Comparison of ENCODE assay signal across 2 cellular contexts in the genomic region with DNA sequence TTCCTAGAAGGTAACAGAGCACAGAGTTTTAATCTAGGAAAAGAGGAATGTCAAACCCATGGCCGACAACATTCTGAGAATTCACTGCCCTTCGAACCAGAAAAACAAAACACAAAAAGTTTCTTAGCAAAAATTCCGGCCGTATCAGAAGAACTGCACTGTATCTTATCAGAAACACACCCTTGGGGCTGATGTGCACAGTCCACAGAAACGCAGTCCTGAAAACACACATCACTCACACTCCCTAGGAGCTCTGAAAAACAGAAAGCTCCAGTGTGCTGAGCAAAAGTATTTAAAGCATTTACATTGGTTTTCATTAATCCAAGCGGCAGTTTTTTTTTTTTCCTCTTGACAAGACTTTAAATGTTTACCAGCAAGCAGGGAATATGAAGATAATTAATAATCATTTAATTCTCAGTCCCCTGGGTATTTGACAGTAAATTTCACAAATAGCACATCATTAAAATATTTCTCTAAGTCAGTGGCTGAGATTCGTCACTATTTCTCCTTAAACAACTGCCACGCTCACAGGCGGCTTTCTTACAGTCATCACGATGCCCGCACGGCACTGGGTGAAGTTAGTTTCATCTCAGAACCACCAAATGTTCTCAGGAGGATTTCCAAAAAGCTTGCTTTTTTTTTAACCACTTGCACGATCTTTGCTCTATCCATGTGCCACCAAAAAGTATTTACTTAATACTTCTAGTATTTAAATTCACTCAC.
TF ChIP-seq lines count a peak whose summit lies in the region.

No MANE protein-coding gene starts in this region.

TF ChIP-seq in HepG2, 621 proteins besides CTCF, POLR2A, EP300 and RAD21:
- TF ChIP-seq GFI1 (CRISPR knock-in tag; IDR thresholded peaks at IDR 0.05; ENCODE audit: borderline replicate concordance) (no peak), NFRKB (IDR thresholded peaks at IDR 0.05) (no peak), ZFX (CRISPR knock-in tag; IDR thresholded peaks at IDR 0.05; ENCODE audit: low read depth) (no peak), ZNF530 (CRISPR knock-in tag; IDR thresholded peaks at IDR 0.05; ENCODE audit: low read depth) (no peak), NFE2 (CRISPR knock-in tag; IDR thresholded peaks at IDR 0.05) (no peak), FOXC1 (CRISPR knock-in tag; IDR thresholded peaks at IDR 0.05; ENCODE audit: borderline replicate concordance) (no peak), ZNF644 (CRISPR knock-in tag; IDR thresholded peaks at IDR 0.05; ENCODE audit: low read depth) (no peak), ZNF816 (CRISPR knock-in tag; IDR thresholded peaks at IDR 0.05; ENCODE audit: borderline replicate concordance) (no peak), NAIF1 (CRISPR knock-in tag; IDR thresholded peaks at IDR 0.05; ENCODE audit: borderline replicate concordance) (no peak), SRF (IDR thresholded peaks at IDR 0.05; ENCODE audit: low read depth, low read length) (no peak), JDP2 (CRISPR knock-in tag; IDR thresholded peaks at IDR 0.05; ENCODE audit: borderline replicate concordance) (no peak), ZNF703 (CRISPR knock-in tag; IDR thresholded peaks at IDR 0.05; ENCODE audit: borderline replicate concordance) (no peak), SRSF4 (IDR thresholded peaks at IDR 0.05; ENCODE audit: low read depth, low read length, poor library complexity, severe bottlenecking) (no peak), TEAD2 (CRISPR knock-in tag; IDR thresholded peaks at IDR 0.05) (no peak)
- TF ChIP-seq, protein P1, sequence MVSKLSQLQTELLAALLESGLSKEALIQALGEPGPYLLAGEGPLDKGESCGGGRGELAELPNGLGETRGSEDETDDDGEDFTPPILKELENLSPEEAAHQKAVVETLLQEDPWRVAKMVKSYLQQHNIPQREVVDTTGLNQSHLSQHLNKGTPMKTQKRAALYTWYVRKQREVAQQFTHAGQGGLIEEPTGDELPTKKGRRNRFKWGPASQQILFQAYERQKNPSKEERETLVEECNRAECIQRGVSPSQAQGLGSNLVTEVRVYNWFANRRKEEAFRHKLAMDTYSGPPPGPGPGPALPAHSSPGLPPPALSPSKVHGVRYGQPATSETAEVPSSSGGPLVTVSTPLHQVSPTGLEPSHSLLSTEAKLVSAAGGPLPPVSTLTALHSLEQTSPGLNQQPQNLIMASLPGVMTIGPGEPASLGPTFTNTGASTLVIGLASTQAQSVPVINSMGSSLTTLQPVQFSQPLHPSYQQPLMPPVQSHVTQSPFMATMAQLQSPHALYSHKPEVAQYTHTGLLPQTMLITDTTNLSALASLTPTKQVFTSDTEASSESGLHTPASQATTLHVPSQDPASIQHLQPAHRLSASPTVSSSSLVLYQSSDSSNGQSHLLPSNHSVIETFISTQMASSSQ (IDR thresholded peaks at IDR 0.05; ENCODE audit: low read depth): no peak
- TF ChIP-seq, protein P1 (CRISPR knock-in tag; IDR thresholded peaks at IDR 0.05; ENCODE audit: borderline replicate concordance): no peak
- TF ChIP-seq, protein P2, sequence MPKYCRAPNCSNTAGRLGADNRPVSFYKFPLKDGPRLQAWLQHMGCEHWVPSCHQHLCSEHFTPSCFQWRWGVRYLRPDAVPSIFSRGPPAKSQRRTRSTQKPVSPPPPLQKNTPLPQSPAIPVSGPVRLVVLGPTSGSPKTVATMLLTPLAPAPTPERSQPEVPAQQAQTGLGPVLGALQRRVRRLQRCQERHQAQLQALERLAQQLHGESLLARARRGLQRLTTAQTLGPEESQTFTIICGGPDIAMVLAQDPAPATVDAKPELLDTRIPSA (CRISPR knock-in tag; IDR thresholded peaks at IDR 0.05; ENCODE audit: borderline replicate concordance): no peak
- TF ChIP-seq, protein P3, sequence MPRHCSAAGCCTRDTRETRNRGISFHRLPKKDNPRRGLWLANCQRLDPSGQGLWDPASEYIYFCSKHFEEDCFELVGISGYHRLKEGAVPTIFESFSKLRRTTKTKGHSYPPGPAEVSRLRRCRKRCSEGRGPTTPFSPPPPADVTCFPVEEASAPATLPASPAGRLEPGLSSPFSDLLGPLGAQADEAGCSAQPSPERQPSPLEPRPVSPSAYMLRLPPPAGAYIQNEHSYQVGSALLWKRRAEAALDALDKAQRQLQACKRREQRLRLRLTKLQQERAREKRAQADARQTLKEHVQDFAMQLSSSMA (CRISPR knock-in tag; IDR thresholded peaks at IDR 0.05): no peak
- TF ChIP-seq, protein P4, sequence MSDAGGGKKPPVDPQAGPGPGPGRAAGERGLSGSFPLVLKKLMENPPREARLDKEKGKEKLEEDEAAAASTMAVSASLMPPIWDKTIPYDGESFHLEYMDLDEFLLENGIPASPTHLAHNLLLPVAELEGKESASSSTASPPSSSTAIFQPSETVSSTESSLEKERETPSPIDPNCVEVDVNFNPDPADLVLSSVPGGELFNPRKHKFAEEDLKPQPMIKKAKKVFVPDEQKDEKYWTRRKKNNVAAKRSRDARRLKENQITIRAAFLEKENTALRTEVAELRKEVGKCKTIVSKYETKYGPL (CRISPR knock-in tag; IDR thresholded peaks at IDR 0.05): no peak

TF ChIP-seq in GM23338, 12 proteins besides CTCF, POLR2A, EP300 and RAD21:
- TF ChIP-seq EZH2 (IDR thresholded peaks at IDR 0.05; ENCODE audit: low read depth, unreplicated experiment) (no peak), CREB1 (CRISPR knock-in tag; IDR thresholded peaks at IDR 0.05; ENCODE audit: low read depth) (no peak), JUNB (IDR thresholded peaks at IDR 0.05; ENCODE audit: unreplicated experiment) (no peak), NANOG (IDR thresholded peaks at IDR 0.05; ENCODE audit: borderline replicate concordance) (no peak), STAT1 (IDR thresholded peaks at IDR 0.05; ENCODE audit: unreplicated experiment) (no peak), EZH2phosphoT487 (IDR thresholded peaks at IDR 0.05; ENCODE audit: unreplicated experiment) (no peak), ZNF114 (CRISPR knock-in tag; IDR thresholded peaks at IDR 0.05) (no peak)
- TF ChIP-seq, protein P5, sequence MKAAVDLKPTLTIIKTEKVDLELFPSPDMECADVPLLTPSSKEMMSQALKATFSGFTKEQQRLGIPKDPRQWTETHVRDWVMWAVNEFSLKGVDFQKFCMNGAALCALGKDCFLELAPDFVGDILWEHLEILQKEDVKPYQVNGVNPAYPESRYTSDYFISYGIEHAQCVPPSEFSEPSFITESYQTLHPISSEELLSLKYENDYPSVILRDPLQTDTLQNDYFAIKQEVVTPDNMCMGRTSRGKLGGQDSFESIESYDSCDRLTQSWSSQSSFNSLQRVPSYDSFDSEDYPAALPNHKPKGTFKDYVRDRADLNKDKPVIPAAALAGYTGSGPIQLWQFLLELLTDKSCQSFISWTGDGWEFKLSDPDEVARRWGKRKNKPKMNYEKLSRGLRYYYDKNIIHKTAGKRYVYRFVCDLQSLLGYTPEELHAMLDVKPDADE (IDR thresholded peaks at IDR 0.05): no peak
- TF ChIP-seq, protein P6, sequence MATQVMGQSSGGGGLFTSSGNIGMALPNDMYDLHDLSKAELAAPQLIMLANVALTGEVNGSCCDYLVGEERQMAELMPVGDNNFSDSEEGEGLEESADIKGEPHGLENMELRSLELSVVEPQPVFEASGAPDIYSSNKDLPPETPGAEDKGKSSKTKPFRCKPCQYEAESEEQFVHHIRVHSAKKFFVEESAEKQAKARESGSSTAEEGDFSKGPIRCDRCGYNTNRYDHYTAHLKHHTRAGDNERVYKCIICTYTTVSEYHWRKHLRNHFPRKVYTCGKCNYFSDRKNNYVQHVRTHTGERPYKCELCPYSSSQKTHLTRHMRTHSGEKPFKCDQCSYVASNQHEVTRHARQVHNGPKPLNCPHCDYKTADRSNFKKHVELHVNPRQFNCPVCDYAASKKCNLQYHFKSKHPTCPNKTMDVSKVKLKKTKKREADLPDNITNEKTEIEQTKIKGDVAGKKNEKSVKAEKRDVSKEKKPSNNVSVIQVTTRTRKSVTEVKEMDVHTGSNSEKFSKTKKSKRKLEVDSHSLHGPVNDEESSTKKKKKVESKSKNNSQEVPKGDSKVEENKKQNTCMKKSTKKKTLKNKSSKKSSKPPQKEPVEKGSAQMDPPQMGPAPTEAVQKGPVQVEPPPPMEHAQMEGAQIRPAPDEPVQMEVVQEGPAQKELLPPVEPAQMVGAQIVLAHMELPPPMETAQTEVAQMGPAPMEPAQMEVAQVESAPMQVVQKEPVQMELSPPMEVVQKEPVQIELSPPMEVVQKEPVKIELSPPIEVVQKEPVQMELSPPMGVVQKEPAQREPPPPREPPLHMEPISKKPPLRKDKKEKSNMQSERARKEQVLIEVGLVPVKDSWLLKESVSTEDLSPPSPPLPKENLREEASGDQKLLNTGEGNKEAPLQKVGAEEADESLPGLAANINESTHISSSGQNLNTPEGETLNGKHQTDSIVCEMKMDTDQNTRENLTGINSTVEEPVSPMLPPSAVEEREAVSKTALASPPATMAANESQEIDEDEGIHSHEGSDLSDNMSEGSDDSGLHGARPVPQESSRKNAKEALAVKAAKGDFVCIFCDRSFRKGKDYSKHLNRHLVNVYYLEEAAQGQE (IDR thresholded peaks at IDR 0.05; ENCODE audit: unreplicated experiment): no peak
